ENCODE assay signal across 1 cellular context in the genomic region with DNA sequence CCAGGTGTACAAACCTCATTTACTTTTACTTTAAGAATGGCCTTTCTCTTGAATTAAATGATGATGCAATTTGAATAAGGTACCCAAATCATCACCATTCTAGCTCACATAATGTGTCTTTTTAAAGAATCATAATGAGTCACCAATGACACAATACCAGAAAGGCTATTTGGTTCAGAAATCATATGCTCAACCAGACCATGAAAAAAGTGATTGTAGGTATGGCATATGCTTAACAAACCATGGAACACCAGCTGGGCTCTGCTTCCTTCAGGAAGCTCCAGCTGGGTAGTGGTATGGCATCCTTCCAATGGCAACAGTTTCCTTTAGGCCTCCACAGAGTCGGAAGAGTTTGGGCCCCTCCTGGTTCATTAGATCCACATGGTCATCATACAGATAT.
TF ChIP-seq lines count a peak whose summit lies in the region.

No MANE protein-coding gene starts in this region.

TF ChIP-seq in K562, 482 proteins besides CTCF, POLR2A, EP300 and RAD21 (continued from another document):
- TF ChIP-seq, protein P1, sequence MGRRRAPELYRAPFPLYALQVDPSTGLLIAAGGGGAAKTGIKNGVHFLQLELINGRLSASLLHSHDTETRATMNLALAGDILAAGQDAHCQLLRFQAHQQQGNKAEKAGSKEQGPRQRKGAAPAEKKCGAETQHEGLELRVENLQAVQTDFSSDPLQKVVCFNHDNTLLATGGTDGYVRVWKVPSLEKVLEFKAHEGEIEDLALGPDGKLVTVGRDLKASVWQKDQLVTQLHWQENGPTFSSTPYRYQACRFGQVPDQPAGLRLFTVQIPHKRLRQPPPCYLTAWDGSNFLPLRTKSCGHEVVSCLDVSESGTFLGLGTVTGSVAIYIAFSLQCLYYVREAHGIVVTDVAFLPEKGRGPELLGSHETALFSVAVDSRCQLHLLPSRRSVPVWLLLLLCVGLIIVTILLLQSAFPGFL (CRISPR knock-in tag; IDR thresholded peaks at IDR 0.05): no peak
- TF ChIP-seq SMARCE1 (IDR thresholded peaks at IDR 0.05) (no peak), ELF4 (CRISPR knock-in tag; IDR thresholded peaks at IDR 0.05) (no peak), CC2D1A (IDR thresholded peaks at IDR 0.05) (no peak), TBL1XR1 (IDR thresholded peaks at IDR 0.05; ENCODE audit: low read length in 2 of 2) (no peak)
